In genomic region chr2:174240097-174240496, GRCh38 we compare ENCODE assay signal across 33 cellular contexts.
"Had no signal": no experiment of that assay in that cellular context is flagged by ENCODE, and none has a peak within 500 bp of the region (broad histone marks: within the 10 kb centered on the region; RNA-seq: fewer than 3 reads in every experiment).

No MANE protein-coding gene starts in this region.

- DNase-seq: activated B cell treated with CpG ODN at 0.5 μM for 24 hours; activated CD4-positive, alpha-beta memory T cell treated with anti-CD3 and anti-CD28 coated beads, Interleukin-2, amount 10 ng/mL, durations not matched to agents 7 days and 5 days; activated CD4-positive, alpha-beta T cell treated with anti-CD3 and anti-CD28 coated beads for 48 hours; activated CD4-positive, alpha-beta T cell treated with anti-CD3 and anti-CD28 coated beads, Interleukin-2, amount 50 U/mL, for 4 hours; activated CD8-positive, alpha-beta memory T cell treated with anti-CD3 and anti-CD28 coated beads, Interleukin-2, amount 50 U/mL, for 48 hours; activated gamma-delta T cell treated with Interleukin-2 at 50 U/mL for 16 hours; activated naive CD4-positive, alpha-beta T cell treated with Interleukin-2 at 50 U/mL for 16 hours; activated naive CD8-positive, alpha-beta T cell treated with anti-CD3 and anti-CD28 coated beads for 36 hours; activated naive CD8-positive, alpha-beta T cell treated with anti-CD3 and anti-CD28 coated beads, Interleukin-2, amount 50 U/mL, for 24 hours; activated T-cell treated with anti-CD3 and anti-CD28 coated beads for 4 hours; activated T-cell treated with anti-CD3 and anti-CD28 coated beads, Interleukin-2, amount 50 U/mL, for 24 hours; activated T-cell treated with anti-CD3 and anti-CD28 coated beads, Interleukin-2, amount 50 U/mL, for 72 hours; adrenal gland; amygdala; aorta; body of pancreas; central memory CD4-positive, alpha-beta T cell; cerebellar nuclear complex; colonic mucosa; effector CD8-positive, alpha-beta T cell; esophagus squamous epithelium; foreskin melanocyte; heart right ventricle; T-helper 1 cell; T-helper 17 cell; T1000; WERI-Rb-1 had no signal

- H3K9me3 Mint-ChIP-seq: activated B cell treated with CpG ODN at 0.5 μM for 24 hours; activated CD4-positive, alpha-beta memory T cell treated with anti-CD3 and anti-CD28 coated beads, Interleukin-2, amount 10 ng/mL, durations not matched to agents 7 days and 5 days; activated naive CD4-positive, alpha-beta T cell treated with anti-CD3 and anti-CD28 coated beads, Interleukin-2, amount 50 U/mL, for 24 hours; activated naive CD8-positive, alpha-beta T cell treated with anti-CD3 and anti-CD28 coated beads for 36 hours; activated naive CD8-positive, alpha-beta T cell treated with anti-CD3 and anti-CD28 coated beads, Interleukin-2, amount 50 U/mL, for 24 hours; activated T-cell treated with anti-CD3 and anti-CD28 coated beads, Interleukin-2, amount 50 U/mL, for 24 hours; activated T-cell treated with anti-CD3 and anti-CD28 coated beads, Interleukin-2, amount 50 U/mL, for 72 hours; T-helper 2 cell treated with Interferon-gamma antibody and Interleukin-4, amounts not matched to agents 5 μg/mL and 100 μg/mL, for 36 hours had no signal

- H3K4me3 Mint-ChIP-seq: activated B cell treated with CpG ODN at 0.5 μM for 24 hours; activated CD4-positive, alpha-beta memory T cell treated with anti-CD3 and anti-CD28 coated beads, Interleukin-2, amount 10 ng/mL, durations not matched to agents 7 days and 5 days; activated naive CD8-positive, alpha-beta T cell treated with anti-CD3 and anti-CD28 coated beads for 36 hours; activated naive CD8-positive, alpha-beta T cell treated with anti-CD3 and anti-CD28 coated beads, Interleukin-2, amount 50 U/mL, for 24 hours; activated T-cell treated with anti-CD3 and anti-CD28 coated beads, Interleukin-2, amount 50 U/mL, for 24 hours; activated T-cell treated with anti-CD3 and anti-CD28 coated beads, Interleukin-2, amount 50 U/mL, for 72 hours; T-helper 17 cell; T-helper 2 cell treated with Interferon-gamma antibody and Interleukin-4, amounts not matched to agents 5 μg/mL and 100 μg/mL, for 36 hours had no signal

- H3K4me3 ChIP-seq: adrenal gland, body of pancreas, cardiac muscle cell, colonic mucosa, esophagus squamous epithelium, gastroesophageal sphincter, heart right ventricle had no signal

- H3K9me3 ChIP-seq: adrenal gland, body of pancreas, colonic mucosa, esophagus squamous epithelium, gastroesophageal sphincter, heart right ventricle had no signal

- H3K27me3 ChIP-seq: adrenal gland, body of pancreas, cardiac muscle cell, colonic mucosa, esophagus squamous epithelium, gastroesophageal sphincter, heart right ventricle had no signal

- H3K27ac ChIP-seq: adrenal gland, body of pancreas, cardiac muscle cell, colonic mucosa, epithelial cell of prostate, esophagus squamous epithelium, gastroesophageal sphincter, heart right ventricle, WERI-Rb-1 had no signal

- H3K4me1 ChIP-seq: colonic mucosa, gastroesophageal sphincter had no signal

- H3K36me3 ChIP-seq: adrenal gland, colonic mucosa had no signal

- H3K27me3 Mint-ChIP-seq: activated B cell treated with CpG ODN at 0.5 μM for 24 hours; activated CD4-positive, alpha-beta memory T cell treated with anti-CD3 and anti-CD28 coated beads, Interleukin-2, amount 10 ng/mL, durations not matched to agents 7 days and 5 days; activated naive CD4-positive, alpha-beta T cell treated with anti-CD3 and anti-CD28 coated beads, Interleukin-2, amount 50 U/mL, for 24 hours; activated naive CD8-positive, alpha-beta T cell treated with anti-CD3 and anti-CD28 coated beads for 36 hours; activated naive CD8-positive, alpha-beta T cell treated with anti-CD3 and anti-CD28 coated beads, Interleukin-2, amount 50 U/mL, for 24 hours; activated T-cell treated with anti-CD3 and anti-CD28 coated beads, Interleukin-2, amount 50 U/mL, for 24 hours; T-helper 17 cell had no signal

- ATAC-seq: activated CD4-positive, CD25-positive, alpha-beta regulatory T cell treated with anti-CD3 and anti-CD28 coated beads, Interleukin-2, amount 50 U/mL, for 24 hours; activated naive CD8-positive, alpha-beta T cell treated with anti-CD3 and anti-CD28 coated beads, Interleukin-2, amount 50 U/mL, for 24 hours; activated T-cell treated with anti-CD3 and anti-CD28 coated beads, Interleukin-2, amount 50 U/mL, for 72 hours; body of pancreas; gastroesophageal sphincter; heart right ventricle; T-helper 17 cell had no signal

- H3K27ac Mint-ChIP-seq: activated B cell treated with CpG ODN at 0.5 μM for 24 hours; activated CD4-positive, alpha-beta memory T cell treated with anti-CD3 and anti-CD28 coated beads, Interleukin-2, amount 10 ng/mL, durations not matched to agents 7 days and 5 days; activated naive CD4-positive, alpha-beta T cell treated with anti-CD3 and anti-CD28 coated beads, Interleukin-2, amount 50 U/mL, for 24 hours; activated naive CD8-positive, alpha-beta T cell treated with anti-CD3 and anti-CD28 coated beads for 36 hours; activated naive CD8-positive, alpha-beta T cell treated with anti-CD3 and anti-CD28 coated beads, Interleukin-2, amount 50 U/mL, for 24 hours; activated T-cell treated with anti-CD3 and anti-CD28 coated beads, Interleukin-2, amount 50 U/mL, for 24 hours; activated T-cell treated with anti-CD3 and anti-CD28 coated beads, Interleukin-2, amount 50 U/mL, for 72 hours; T-helper 2 cell treated with Interferon-gamma antibody and Interleukin-4, amounts not matched to agents 5 μg/mL and 100 μg/mL, for 36 hours had no signal
